ENCODE assay signal across 10 cellular contexts in genomic region chr11:6608726-6609501, GRCh38. TPM values are rescaled to one million over a fixed set of nuclear protein-coding genes. Genes with fewer than 3 reads are reported as not detected.
A peak's percentile ranks its signal among the peaks of the same experiment; 100 is the strongest.
DNase-seq lines count a peak whose midpoint lies in the region; ATAC-seq and TF ChIP-seq lines count a peak whose summit lies in the region.
"Had no signal": no experiment of that assay in that cellular context is flagged by ENCODE, and none has a peak within 500 bp of the region (broad histone marks: within the 10 kb centered on the region; RNA-seq: fewer than 3 reads in every experiment).

No MANE protein-coding gene starts in this region.

- peaks cover 11% of the 10 kb centered on the region for H3K36me3 Mint-ChIP-seq in Calu3 (ENCODE audit: insufficient read depth, unreplicated experiment)
- H3K36me3 Mint-ChIP-seq in IgD-negative memory B cell, result peaks cover 3% of the 10 kb centered on the region
- H3K36me3 Mint-ChIP-seq in HFFc6 (ENCODE audit: low read depth), result peaks cover 43% of the 10 kb centered on the region

- no peaks in the 10 kb centered on the region for H3K9me3 ChIP-seq in esophagus (ENCODE audit: control insufficient read depth in 2 of 2, insufficient read depth in 1 of 2, low read depth in 1 of 2, low read length in 1 of 2)
- H3K9me3 ChIP-seq in gastrocnemius medialis, result no peaks in the 10 kb centered on the region
- H3K9me3 ChIP-seq: left lung had no signal

- CTCF ChIA-PET in Calu3 (lab: Charles Lee), result no interaction called here

- peaks cover 24% of the 10 kb centered on the region for H3K4me1 Mint-ChIP-seq in Calu3 (ENCODE audit: low read depth, unreplicated experiment)
- H3K4me1 Mint-ChIP-seq in IgD-negative memory B cell, result peaks cover 18 to 27% (median 25%) of the 10 kb centered on the region in 3 donors
- H3K4me1 Mint-ChIP-seq in HFFc6 (ENCODE audit: low read depth), result peaks cover 45% of the 10 kb centered on the region

- H3K27ac ChIP-seq in esophagus (ENCODE audit: low read depth in 2 of 2, low read length in 1 of 2) (peak overlapping the region; percentile 38 to 77), gastrocnemius medialis (peak overlapping the region; percentile 38 to 97 (median 94))

- H3K9me3 Mint-ChIP-seq in Calu3 (ENCODE audit: low read depth, unreplicated experiment), result no peaks in the 10 kb centered on the region
- no peaks in the 10 kb centered on the region for H3K9me3 Mint-ChIP-seq in IgD-negative memory B cell
- H3K9me3 Mint-ChIP-seq in HFFc6, result no peaks in the 10 kb centered on the region

- WGBS in esophagus, 2 donors, result 81 to 83% methylated on average over 14 of the region's 14 CpGs

- H3K27ac Mint-ChIP-seq in Calu3 (ENCODE audit: unreplicated experiment) (peak overlapping the region; percentile 81), IgD-negative memory B cell (peak overlapping the region in 2 of 3 donors; percentile 9 to 67), HFFc6 (no peak overlapping the region; the same call in none of the 2 replicates)

- no TSS peak for BruUV-seq in Calu3 (replicated peaks; lab: Mats Ljungman, UMichigan)

- no peak for DNase-seq in Calu3
- DNase-seq in gastrocnemius medialis, result no peak
- no peak for DNase-seq in GF-D8 (lab: John Stamatoyannopoulos, UW)
- DNase-seq in HFFc6, result no peak
- DNase-seq: DMS79, KG1, left lung had no signal

- ATAC-seq in gastrocnemius medialis (no peak), GM18505 (IDR thresholded peaks at IDR 0.05; ENCODE audit: unreplicated experiment) (no peak)
- ATAC-seq: left lung had no signal

- no peak for TF ChIP-seq CTCF in Calu3 (IDR thresholded peaks at IDR 0.05; ENCODE audit: unreplicated experiment)
- no peak for TF ChIP-seq CTCF in gastrocnemius medialis (IDR thresholded peaks at IDR 0.05 in 4 of 5, conservative IDR thresholded peaks at IDR 0.05 in 1 of 5)
- TF ChIP-seq CTCF in HFFc6 (IDR thresholded peaks at IDR 0.05), result no peak

- H3K4me3 Mint-ChIP-seq in Calu3 (ENCODE audit: low read depth, unreplicated experiment) (no peak overlapping the region), IgD-negative memory B cell (peak overlapping the region in 2 of 4 donors; percentile 19 to 39), HFFc6 (no peak overlapping the region)

- TF ChIP-seq POLR2A in gastrocnemius medialis (IDR thresholded peaks at IDR 0.05) (no peak), GM18505 (IDR thresholded peaks at IDR 0.05; ENCODE audit: borderline replicate concordance, extremely low read depth, insufficient read depth, insufficient read length) (no peak)

- intact Hi-C loops in Calu3 (cut with micrococcal nuclease; ENCODE audit: unreplicated experiment) (no loop called here), gastrocnemius medialis (cut with DNase I; ENCODE audit: low total_unique reads) (loop anchor here (10.0 kb wide), 1 partner anchor 374 kb away; the partner anchor contains the start of genes CNGA4 and FHIP1B)

- H3K4me1 ChIP-seq in esophagus (ENCODE audit: control insufficient read depth in 2 of 2, insufficient read depth in 2 of 2, low read length in 1 of 2) (peaks cover 2 to 14% of the 10 kb centered on the region in 2 donors), gastrocnemius medialis (peaks cover 47 to 49% of the 10 kb centered on the region in 2 donors)

- H3K36me3 ChIP-seq in esophagus (ENCODE audit: control insufficient read depth in 2 of 2, insufficient read depth in 2 of 2, low read length in 1 of 2) (peaks cover 13 to 33% of the 10 kb centered on the region in 2 donors), gastrocnemius medialis (peaks cover 0 to 38% of the 10 kb centered on the region in 2 donors)

- H3K27me3 ChIP-seq in esophagus (ENCODE audit: control insufficient read depth in 1 of 2, insufficient read depth in 2 of 2, low read length in 2 of 2) (no peaks in the 10 kb centered on the region), gastrocnemius medialis (no peaks in the 10 kb centered on the region)
- H3K27me3 ChIP-seq: left lung had no signal

- no peak overlapping the region for H3K4me3 ChIP-seq in esophagus (ENCODE audit: low read depth in 1 of 2, low read length in 2 of 2)
- H3K4me3 ChIP-seq in gastrocnemius medialis, result no peak overlapping the region
- H3K4me3 ChIP-seq: left lung had no signal

- in situ Hi-C loops in gastrocnemius medialis (cut with MboI; ENCODE audit: low sequenced_read_pairs in 4 of 4), result loop anchor here in 3 of 4 donors (5.0 to 10.0 kb wide), 3 partner anchors 73 to 134 kb away; partner anchors contain the start of genes MRPL17 (in 2 of the 3) and TRIM3 (in 1 of the 3)

- H3K27me3 Mint-ChIP-seq in Calu3 (ENCODE audit: unreplicated experiment), result no peaks in the 10 kb centered on the region
- H3K27me3 Mint-ChIP-seq in IgD-negative memory B cell, result no peaks in the 10 kb centered on the region
- peaks cover 2% of the 10 kb centered on the region for H3K27me3 Mint-ChIP-seq in HFFc6 (ENCODE audit: insufficient read depth)

RNA-seq across cellular contexts. Expression of gene TAF10, which starts 3.1 kb away (rescaled TPM):
- total RNA-seq in Calu3 (2022) (175 and 187 TPM in 2 replicates), gastrocnemius medialis (10 to 100 TPM; 49.8 to 77.8 (median 65.7) TPM)
- polyA plus RNA-seq in IgD-negative memory B cell (256 TPM), esophagus (10 to 100 TPM; 83.0 to 93.7 TPM)
- total RNA-seq in HFFc6 (2021; fragmentation: NEBNext Ultra II Directional; extraction: Animal tissue kit (Norgen Biotek cat#: 25700)), result 100 to 1,000 TPM; 148 to 205 (median 192) TPM

RNA-seq across cellular contexts. Expression of gene ILK, which starts 5.3 kb away (rescaled TPM):
- total RNA-seq in Calu3 (2022) (85.7 and 87.0 TPM in 2 replicates), gastrocnemius medialis (100 to 1,000 TPM in 1 of 4 donors, 10 to 100 TPM in 3; 48.3 to 113 (median 70.5) TPM)
- polyA plus RNA-seq in IgD-negative memory B cell (80.5 TPM), esophagus (10 to 100 TPM; 63.3 to 91.0 TPM)
- total RNA-seq in HFFc6 (2021; fragmentation: NEBNext Ultra II Directional; extraction: Animal tissue kit (Norgen Biotek cat#: 25700)), result 100 to 1,000 TPM; 195 to 245 (median 223) TPM

RNA-seq across cellular contexts. Expression of gene RRP8, which starts 5.5 kb away (rescaled TPM):
- total RNA-seq in Calu3 (2022), result 17.4 and 22.8 TPM in 2 replicates
- polyA plus RNA-seq in IgD-negative memory B cell, result 26.6 TPM
- 10 to 100 TPM; 12.4 to 12.6 TPM for polyA plus RNA-seq in esophagus
- total RNA-seq in gastrocnemius medialis, result 10 to 100 TPM; 10.9 to 25.7 (median 14.9) TPM
- 10 to 100 TPM; 18.5 to 26.7 (median 20.2) TPM for total RNA-seq in HFFc6 (2021; fragmentation: NEBNext Ultra II Directional; extraction: Animal tissue kit (Norgen Biotek cat#: 25700))

RNA-seq across cellular contexts. Expression of gene TPP1, which starts 10.3 kb away (rescaled TPM):
- 70.6 and 71.5 TPM in 2 replicates for total RNA-seq in Calu3 (2022)
- 163 TPM for polyA plus RNA-seq in IgD-negative memory B cell
- 10 to 100 TPM; 18.6 to 20.9 TPM for polyA plus RNA-seq in esophagus
- total RNA-seq in gastrocnemius medialis, result 10 to 100 TPM; 13.9 to 43.4 (median 19.6) TPM
- 10 to 100 TPM; 50.1 to 61.7 (median 54.1) TPM for total RNA-seq in HFFc6 (2021; fragmentation: NEBNext Ultra II Directional; extraction: Animal tissue kit (Norgen Biotek cat#: 25700))

RNA-seq across cellular contexts. Expression of gene DCHS1, which starts 46.7 kb away (rescaled TPM):
- total RNA-seq in Calu3 (2022) (0.02 TPM in 1 of 2 replicates, not detected in the other), gastrocnemius medialis (1 to 10 TPM; 1.5 to 3.8 (median 2.8) TPM)
- polyA plus RNA-seq in IgD-negative memory B cell (0.06 TPM), esophagus (1 to 10 TPM; 1.7 to 2.0 TPM)
- total RNA-seq in HFFc6 (2021; fragmentation: NEBNext Ultra II Directional; extraction: Animal tissue kit (Norgen Biotek cat#: 25700)), result 1 to 10 TPM; 1.4 to 2.8 (median 2.3) TPM
